ENCODE assay signal across 13 cellular contexts in genomic region chr9:71692337-71692736, GRCh38.
A peak's percentile ranks its signal among the peaks of the same experiment; 100 is the strongest.
DNase-seq lines count a peak whose midpoint lies in the region; ATAC-seq and TF ChIP-seq lines count a peak whose summit lies in the region.
"Had no signal": no experiment of that assay in that cellular context is flagged by ENCODE, and none has a peak within 500 bp of the region (broad histone marks: within the 10 kb centered on the region; RNA-seq: fewer than 3 reads in every experiment).

No MANE protein-coding gene starts in this region.

- peak overlapping the region; percentile 75 for H3K27ac Mint-ChIP-seq in activated naive CD4-positive, alpha-beta T cell treated with anti-CD3 and anti-CD28 coated beads, Interleukin-2, amount 10 ng/mL, durations not matched to agents 7 days and 5 days
- H3K27ac Mint-ChIP-seq in activated T-helper 1 cell treated with anti-CD3 and anti-CD28 coated beads, Interleukin-12 subunit alpha, Interleukin-12 subunit beta, Interleukin-2, Interleukin-4 antibody, amounts not matched to agents 30 ng/mL and 10 ng/mL and 1 ng/mL, durations not matched to agents 14 hours and 24 hours and 36 hours: peak overlapping the region; percentile 48
- H3K27ac Mint-ChIP-seq in stimulated activated effector memory CD8-positive, alpha-beta T cell treated with anti-CD3 and anti-CD28 coated beads, Interleukin-12 subunit alpha, Interleukin-12 subunit beta, amount 100 ng/mL, for 72 hours: peak overlapping the region; percentile 48

- no peak for TF ChIP-seq CTCF in suprapubic skin (IDR thresholded peaks at IDR 0.05)

- no peaks in the 10 kb centered on the region for H3K27me3 ChIP-seq in suprapubic skin

- 44% methylated on average over 1 of the region's 1 CpG for WGBS in suprapubic skin

- H3K9me3 ChIP-seq in suprapubic skin: no peaks in the 10 kb centered on the region

- H3K4me1 ChIP-seq in suprapubic skin: peaks cover 8% of the 10 kb centered on the region

- peaks cover 62% of the 10 kb centered on the region for H3K36me3 Mint-ChIP-seq in activated naive CD4-positive, alpha-beta T cell treated with anti-CD3 and anti-CD28 coated beads, Interleukin-2, amount 10 ng/mL, durations not matched to agents 7 days and 5 days
- H3K36me3 Mint-ChIP-seq in activated T-helper 1 cell treated with anti-CD3 and anti-CD28 coated beads, Interleukin-12 subunit alpha, Interleukin-12 subunit beta, Interleukin-2, Interleukin-4 antibody, amounts not matched to agents 30 ng/mL and 10 ng/mL and 1 ng/mL, durations not matched to agents 14 hours and 24 hours and 36 hours (ENCODE audit: low read depth): peaks cover 43% of the 10 kb centered on the region
- peaks cover 100% of the 10 kb centered on the region for H3K36me3 Mint-ChIP-seq in stimulated activated effector memory CD8-positive, alpha-beta T cell treated with anti-CD3 and anti-CD28 coated beads, Interleukin-12 subunit alpha, Interleukin-12 subunit beta, amount 100 ng/mL, for 72 hours

- TF ChIP-seq POLR2A in suprapubic skin (IDR thresholded peaks at IDR 0.05): no peak

- no peak overlapping the region for H3K4me3 ChIP-seq in suprapubic skin

- H3K36me3 ChIP-seq in suprapubic skin: peaks cover 34% of the 10 kb centered on the region

- in situ Hi-C loops in G401 (cut with HindIII; ENCODE audit: low sequenced_read_pairs): no loop called here

- H3K27me3 Mint-ChIP-seq in activated naive CD4-positive, alpha-beta T cell treated with anti-CD3 and anti-CD28 coated beads, Interleukin-2, amount 10 ng/mL, durations not matched to agents 7 days and 5 days: no peaks in the 10 kb centered on the region
- H3K27me3 Mint-ChIP-seq in activated T-helper 1 cell treated with anti-CD3 and anti-CD28 coated beads, Interleukin-12 subunit alpha, Interleukin-12 subunit beta, Interleukin-2, Interleukin-4 antibody, amounts not matched to agents 30 ng/mL and 10 ng/mL and 1 ng/mL, durations not matched to agents 14 hours and 24 hours and 36 hours (ENCODE audit: insufficient read depth): no peaks in the 10 kb centered on the region
- H3K27me3 Mint-ChIP-seq: stimulated activated naive CD8-positive, alpha-beta T cell treated with anti-CD3 and anti-CD28 coated beads, Interleukin-15, Interleukin-2, amounts not matched to agents 100 ng/mL and 50 ng/mL, for 24 hours had no signal

- CTCF ChIA-PET in activated naive CD4-positive, alpha-beta T cell treated with anti-CD3 and anti-CD28 coated beads, Interleukin-2, amount 10 ng/mL, durations not matched to agents 7 days and 5 days (lab: Charles Lee): no interaction called here

- H3K27ac ChIP-seq in suprapubic skin: no peak overlapping the region

- intact Hi-C loops in activated T-helper 1 cell treated with anti-CD3 and anti-CD28 coated beads, Interleukin-12 subunit alpha, Interleukin-12 subunit beta, Interleukin-2, Interleukin-4 antibody, amounts not matched to agents 30 ng/mL and 10 ng/mL and 1 ng/mL, durations not matched to agents 14 hours and 24 hours and 36 hours (cut with micrococcal nuclease): no loop called here

- H3K4me3 Mint-ChIP-seq in activated naive CD4-positive, alpha-beta T cell treated with anti-CD3 and anti-CD28 coated beads, Interleukin-2, amount 10 ng/mL, durations not matched to agents 7 days and 5 days: no peak overlapping the region
- no peak overlapping the region for H3K4me3 Mint-ChIP-seq in activated T-helper 1 cell treated with anti-CD3 and anti-CD28 coated beads, Interleukin-12 subunit alpha, Interleukin-12 subunit beta, Interleukin-2, Interleukin-4 antibody, amounts not matched to agents 30 ng/mL and 10 ng/mL and 1 ng/mL, durations not matched to agents 14 hours and 24 hours and 36 hours
- H3K4me3 Mint-ChIP-seq in stimulated activated effector memory CD8-positive, alpha-beta T cell treated with anti-CD3 and anti-CD28 coated beads, Interleukin-12 subunit alpha, Interleukin-12 subunit beta, amount 100 ng/mL, for 72 hours: no peak overlapping the region
- H3K4me3 Mint-ChIP-seq: neural crest cell; stimulated activated naive CD8-positive, alpha-beta T cell treated with anti-CD3 and anti-CD28 coated beads, Interleukin-15, Interleukin-2, amounts not matched to agents 100 ng/mL and 50 ng/mL, for 24 hours had no signal

- DNase-seq in activated naive CD4-positive, alpha-beta T cell treated with anti-CD3 and anti-CD28 coated beads, Interleukin-2, amount 10 ng/mL, durations not matched to agents 7 days and 5 days: no peak
- DNase-seq in activated naive CD4-positive, alpha-beta T cell treated with Interleukin-2 at 50 U/mL for 16 hours: no peak
- no peak for DNase-seq in activated T-helper 1 cell treated with anti-CD3 and anti-CD28 coated beads, Interleukin-12 subunit alpha, Interleukin-12 subunit beta, Interleukin-2, Interleukin-4 antibody, amounts not matched to agents 30 ng/mL and 10 ng/mL and 1 ng/mL, durations not matched to agents 14 hours and 24 hours and 36 hours (ENCODE audit: low spot score)
- DNase-seq in kidney glomerular epithelial cell (lab: John Stamatoyannopoulos, UW) (peak; percentile 36), suprapubic skin (ENCODE audit: low spot score in 2 of 2) (no peak), G401 (ENCODE audit: low spot score) (no peak)
- DNase-seq in stimulated activated effector memory CD8-positive, alpha-beta T cell treated with anti-CD3 and anti-CD28 coated beads, Interleukin-12 subunit alpha, Interleukin-12 subunit beta, amount 100 ng/mL, for 72 hours (ENCODE audit: low spot score in 2 of 2): no peak
- DNase-seq: activated naive CD4-positive, alpha-beta T cell; NCI-H345 had no signal

- no peak for TF ChIP-seq EP300 in suprapubic skin (IDR thresholded peaks at IDR 0.05)

- peaks cover 25% of the 10 kb centered on the region for H3K4me1 Mint-ChIP-seq in activated naive CD4-positive, alpha-beta T cell treated with anti-CD3 and anti-CD28 coated beads, Interleukin-2, amount 10 ng/mL, durations not matched to agents 7 days and 5 days
- H3K4me1 Mint-ChIP-seq in activated T-helper 1 cell treated with anti-CD3 and anti-CD28 coated beads, Interleukin-12 subunit alpha, Interleukin-12 subunit beta, Interleukin-2, Interleukin-4 antibody, amounts not matched to agents 30 ng/mL and 10 ng/mL and 1 ng/mL, durations not matched to agents 14 hours and 24 hours and 36 hours (ENCODE audit: low read depth): peaks cover 19% of the 10 kb centered on the region
- no peaks in the 10 kb centered on the region for H3K4me1 Mint-ChIP-seq in stimulated activated effector memory CD8-positive, alpha-beta T cell treated with anti-CD3 and anti-CD28 coated beads, Interleukin-12 subunit alpha, Interleukin-12 subunit beta, amount 100 ng/mL, for 72 hours
- H3K4me1 Mint-ChIP-seq: neural crest cell had no signal

- no peaks in the 10 kb centered on the region for H3K9me3 Mint-ChIP-seq in activated naive CD4-positive, alpha-beta T cell treated with anti-CD3 and anti-CD28 coated beads, Interleukin-2, amount 10 ng/mL, durations not matched to agents 7 days and 5 days
- H3K9me3 Mint-ChIP-seq in activated T-helper 1 cell treated with anti-CD3 and anti-CD28 coated beads, Interleukin-12 subunit alpha, Interleukin-12 subunit beta, Interleukin-2, Interleukin-4 antibody, amounts not matched to agents 30 ng/mL and 10 ng/mL and 1 ng/mL, durations not matched to agents 14 hours and 24 hours and 36 hours: no peaks in the 10 kb centered on the region
- H3K9me3 Mint-ChIP-seq in stimulated activated effector memory CD8-positive, alpha-beta T cell treated with anti-CD3 and anti-CD28 coated beads, Interleukin-12 subunit alpha, Interleukin-12 subunit beta, amount 100 ng/mL, for 72 hours: no peaks in the 10 kb centered on the region
- H3K9me3 Mint-ChIP-seq: neural crest cell; stimulated activated naive CD8-positive, alpha-beta T cell treated with anti-CD3 and anti-CD28 coated beads, Interleukin-15, Interleukin-2, amounts not matched to agents 100 ng/mL and 50 ng/mL, for 24 hours had no signal

- ATAC-seq in stimulated activated effector memory CD8-positive, alpha-beta T cell treated with anti-CD3 and anti-CD28 coated beads, Interleukin-12 subunit alpha, Interleukin-12 subunit beta, amount 100 ng/mL, for 72 hours: no peak
- no peak for ATAC-seq in HG03039 (IDR thresholded peaks at IDR 0.05; ENCODE audit: unreplicated experiment)
- ATAC-seq: activated CD4-positive, CD25-positive, alpha-beta regulatory T cell treated with anti-CD3 and anti-CD28 coated beads, Interleukin-2, amount 50 U/mL, for 24 hours had no signal
